23 cellular contexts compared by ENCODE assay signal in genomic region chr7:70420263-70420662, GRCh38.
A peak's percentile ranks its signal among the peaks of the same experiment; 100 is the strongest.
DNase-seq lines count a peak whose midpoint lies in the region; ATAC-seq, FAIRE-seq and TF ChIP-seq lines count a peak whose summit lies in the region.
"Had no signal": no experiment of that assay in that cellular context is flagged by ENCODE, and none has a peak within 500 bp of the region (broad histone marks: within the 10 kb centered on the region; RNA-seq: fewer than 3 reads in every experiment).

No MANE protein-coding gene starts in this region.

- H3K36me3 ChIP-seq in OCI-LY7 (ENCODE audit: insufficient read depth, low read length) (no peaks in the 10 kb centered on the region), neuronal stem cell (replicated peaks in 1 of 2; ENCODE audit: control insufficient read depth in 2 of 2, insufficient read depth in 2 of 2, low read length in 2 of 2) (no peaks in the 10 kb centered on the region)
- H3K36me3 ChIP-seq: SJCRH30 had no signal

- H3K14ac ChIP-seq in neuronal stem cell (ENCODE audit: low read length) = no peak overlapping the region

- H2AK5ac ChIP-seq in neuronal stem cell (ENCODE audit: low read depth, low read length) = no peak overlapping the region

- no peak overlapping the region for H2BK120ac ChIP-seq in neuronal stem cell (ENCODE audit: low read depth, low read length)

- H3K9me3 ChIP-seq in OCI-LY7 (ENCODE audit: low read length) (no peaks in the 10 kb centered on the region), neuronal stem cell (replicated peaks in 1 of 2; ENCODE audit: control insufficient read depth in 2 of 2, insufficient read depth in 1 of 2, low read depth in 1 of 2, low read length in 2 of 2) (no peaks in the 10 kb centered on the region)
- H3K9me3 ChIP-seq: SJCRH30 had no signal

- H3K4me2 ChIP-seq in OCI-LY7 (ENCODE audit: low read length) (peak overlapping the region; percentile 39), neuronal stem cell (ENCODE audit: insufficient read depth, low read length, poor library complexity, severe bottlenecking) (no peak overlapping the region)

- H3K27me3 ChIP-seq in neuronal stem cell (ENCODE audit: control insufficient read depth in 3 of 3, insufficient read depth in 3 of 3, low read depth in 1 of 3, low read length in 3 of 3) = no peaks in the 10 kb centered on the region
- H3K27me3 ChIP-seq: SJCRH30 had no signal

- peak overlapping the region; percentile 4 for H3K27ac Mint-ChIP-seq in glutamatergic neuron (ENCODE audit: unreplicated experiment)

- H3K9me2 ChIP-seq in OCI-LY7 (ENCODE audit: insufficient read depth, low read length) = no peaks in the 10 kb centered on the region

- H3K9ac ChIP-seq in neuronal stem cell (ENCODE audit: low read depth, low read length, poor library complexity) = no peak overlapping the region

- no peak overlapping the region for H3K18ac ChIP-seq in neuronal stem cell (ENCODE audit: low read length)

- no peak for ATAC-seq in HG02623 (IDR thresholded peaks at IDR 0.05; ENCODE audit: unreplicated experiment)

- H3K4me3 ChIP-seq in OCI-LY7 (ENCODE audit: low read depth, low read length, poor library complexity, severe bottlenecking) (no peak overlapping the region), neuronal stem cell (ENCODE audit: low read length in 2 of 2) (no peak overlapping the region)
- H3K4me3 ChIP-seq: SJCRH30 had no signal

- no peaks in the 10 kb centered on the region for H3K79me1 ChIP-seq in neuronal stem cell (ENCODE audit: low read depth, low read length)

- POLR2A ChIA-PET in OCI-LY7 (lab: Charles Lee) = interaction anchor here (0.6 to 1.1 kb wide), 2 partner anchors 10 to 21 kb away, joined by 3 to 9 read pairs; no protein-coding TSS in a partner anchor

- no peaks in the 10 kb centered on the region for H4K20me1 ChIP-seq in OCI-LY7 (ENCODE audit: insufficient read depth, low read length)

- no peak overlapping the region for H4K91ac ChIP-seq in neuronal stem cell (ENCODE audit: low read depth, low read length, poor library complexity)

- peaks cover 16% of the 10 kb centered on the region for H3K9me3 Mint-ChIP-seq in glutamatergic neuron (ENCODE audit: unreplicated experiment)
- H3K9me3 Mint-ChIP-seq: IgD-negative memory B cell had no signal

- H2AFZ ChIP-seq in OCI-LY7 (ENCODE audit: low read length) (no peak overlapping the region), neuronal stem cell (ENCODE audit: low read length) (peak overlapping the region; percentile 12)

- no peak for TF ChIP-seq CTCF in OCI-LY7 (conservative IDR thresholded peaks at IDR 0.05; ENCODE audit: low read length)
- no peak for TF ChIP-seq CTCF in glutamatergic neuron (IDR thresholded peaks at IDR 0.05; ENCODE audit: partially characterized antibody, unreplicated experiment)

- H4K8ac ChIP-seq in neuronal stem cell (ENCODE audit: low read depth, low read length) = no peak overlapping the region

- H3K27ac ChIP-seq in OCI-LY7 (ENCODE audit: low read depth, low read length, poor library complexity, severe bottlenecking) (no peak overlapping the region), neuronal stem cell (replicated peaks; ENCODE audit: low read length) (no peak overlapping the region)
- H3K27ac ChIP-seq: SJCRH30 had no signal

- H3K4ac ChIP-seq in neuronal stem cell (ENCODE audit: low read length) = no peak overlapping the region

- whole genome bisulfite sequencing in neuronal stem cell (ENCODE audit: extremely low coverage in 2 of 2, insufficient read length in 2 of 2, insufficient replicate concordance in 1 of 2), 2 donors = no CpG with 5 or more reads among the region's 2 CpGs

- BruUV-seq in OCI-LY7 (replicated peaks; lab: Mats Ljungman, UMichigan) = no TSS peak

- H3K23ac ChIP-seq in neuronal stem cell (ENCODE audit: low read depth, low read length, poor library complexity) = no peak overlapping the region

- H2BK15ac ChIP-seq in neuronal stem cell (ENCODE audit: low read length) = no peak overlapping the region

- DNase-seq in NCI-H82 (lab: John Stamatoyannopoulos, UW) = peak; percentile 67
- DNase-seq in NCI-H82 treated with DMSO at 0.1 percent for 48 hours (lab: John Stamatoyannopoulos, UW; ENCODE audit: unreplicated experiment) = no peak
- no peak for DNase-seq in OCI-LY7 (ENCODE audit: low spot score)
- no peak for DNase-seq in glutamatergic neuron
- DNase-seq in neuronal stem cell (ENCODE audit: low spot score) = no peak
- DNase-seq in activated CD8-positive, alpha-beta memory T cell treated with anti-CD3 and anti-CD28 coated beads for 24 hours = no peak
- DNase-seq in GM19239 (ENCODE audit: insufficient read length, low spot score) = no peak
- DNase-seq: 8988T; AML-193; DMS79; HCEC 1CT; NCI-H1694; NCI-H2081 treated with DMSO at 0.1 percent for 48 hours; NCI-H2171 treated with DMSO at 0.1 percent for 48 hours; NCI-H446; NCI-H526 treated with DMSO at 0.1 percent for 48 hours; NK-92 treated with Interleukin-12 subunit alpha and Interleukin-12 subunit beta, amount 100 ng/mL, for 24 hours; SJCRH30 had no signal

- H3K4me1 ChIP-seq in OCI-LY7 (ENCODE audit: insufficient read depth, low read length, poor library complexity, severe bottlenecking) (peaks cover 80% of the 10 kb centered on the region), neuronal stem cell (ENCODE audit: control insufficient read depth in 2 of 2, insufficient read depth in 1 of 2, low read depth in 1 of 2, low read length in 2 of 2) (peaks cover 9 to 29% of the 10 kb centered on the region in 2 donors)

- no peak for FAIRE-seq in GM19239 (lab: Jason Lieb, UNC)
- FAIRE-seq: HTR-8/SVneo, RCC 7860 had no signal

- H2BK12ac ChIP-seq in neuronal stem cell (ENCODE audit: low read length) = no peak overlapping the region

- H3K4me1 Mint-ChIP-seq in glutamatergic neuron (ENCODE audit: low read depth, unreplicated experiment) = peaks cover 58% of the 10 kb centered on the region
- H3K4me1 Mint-ChIP-seq: CD14-positive monocyte had no signal

- H2BK5ac ChIP-seq in neuronal stem cell (ENCODE audit: low read length) = no peak overlapping the region

- H3K27me3 Mint-ChIP-seq in glutamatergic neuron (ENCODE audit: unreplicated experiment) = peaks cover 11% of the 10 kb centered on the region

- H3K4me3 Mint-ChIP-seq in glutamatergic neuron (ENCODE audit: unreplicated experiment) = peak overlapping the region; percentile 39
- H3K4me3 Mint-ChIP-seq: CD14-positive monocyte, IgD-negative memory B cell had no signal

- CTCF ChIA-PET in OCI-LY7 (lab: Charles Lee; ENCODE audit: unreplicated experiment) = no interaction called here

- no peaks in the 10 kb centered on the region for H3K79me2 ChIP-seq in OCI-LY7 (ENCODE audit: insufficient read depth, low read depth, low read length)

- intact Hi-C loops in OCI-LY7 (cut with micrococcal nuclease; ENCODE audit: unreplicated experiment) = loop anchor here (10.0 kb wide), 2 partner anchors 225 to 465 kb away; no protein-coding TSS in a partner anchor

- H3K36me3 Mint-ChIP-seq in glutamatergic neuron (ENCODE audit: unreplicated experiment) = no peaks in the 10 kb centered on the region
- H3K36me3 Mint-ChIP-seq: CD14-positive monocyte had no signal
